ENCODE assay signal across 8 cellular contexts in genomic region chr18:21111351-21112139, GRCh38.
DNase-seq lines count a peak whose midpoint lies in the region; ATAC-seq and TF ChIP-seq lines count a peak whose summit lies in the region.

Gene ROCK1 (minus strand): TSS chr18:21111813. CDS start chr18:21110910, 903 bp downstream.

- DNase-seq in GM10266 (ENCODE audit: extremely low spot score): peak; percentile 96
- peak; percentile 90 for DNase-seq in NCI-H1092 treated with DMSO at 0.1 percent for 48 hours (lab: John Stamatoyannopoulos, UW)
- DNase-seq in globus pallidus (ENCODE audit: low spot score): peak; percentile 95
- DNase-seq in nucleus accumbens (lab: John Stamatoyannopoulos, UW): peak; percentile 64 to 98 (median 96)
- peak; percentile 88 for DNase-seq in superior temporal gyrus (ENCODE audit: extremely low spot score)

- no peak within 1 kb of the TSS for H3K4me3 Mint-ChIP-seq in activated naive CD4-positive, alpha-beta T cell treated with anti-CD3 and anti-CD28 coated beads, Interleukin-2, amount 50 U/mL, for 24 hours

- H3K27ac Mint-ChIP-seq in activated naive CD4-positive, alpha-beta T cell treated with anti-CD3 and anti-CD28 coated beads, Interleukin-2, amount 50 U/mL, for 24 hours: peak within 1 kb of the TSS; percentile 96

- H3K36me3 Mint-ChIP-seq in activated naive CD4-positive, alpha-beta T cell treated with anti-CD3 and anti-CD28 coated beads, Interleukin-2, amount 50 U/mL, for 24 hours: peaks cover 4% of the 10 kb centered on the region

- H3K4me1 Mint-ChIP-seq in activated naive CD4-positive, alpha-beta T cell treated with anti-CD3 and anti-CD28 coated beads, Interleukin-2, amount 50 U/mL, for 24 hours: peaks cover 6% of the 10 kb centered on the region

- no peak for TF ChIP-seq CTCF in GM10266 (IDR thresholded peaks at IDR 0.05; ENCODE audit: control insufficient read depth, insufficient read depth, low read depth, missing control alignments)

- H3K27me3 Mint-ChIP-seq in activated naive CD4-positive, alpha-beta T cell treated with anti-CD3 and anti-CD28 coated beads, Interleukin-2, amount 50 U/mL, for 24 hours: no peaks in the 10 kb centered on the region

- peak; percentile 93 for ATAC-seq in HG02623 (IDR thresholded peaks at IDR 0.05; ENCODE audit: unreplicated experiment)
- peak; percentile 93 for ATAC-seq in SK-N-SH treated with all-trans-retinoic acid at 6 μM for 48 hours

- no peaks in the 10 kb centered on the region for H3K9me3 Mint-ChIP-seq in activated naive CD4-positive, alpha-beta T cell treated with anti-CD3 and anti-CD28 coated beads, Interleukin-2, amount 50 U/mL, for 24 hours

TF ChIP-seq in SK-N-SH treated with all-trans-retinoic acid at 6 μM for 48 hours, 23 proteins besides CTCF, POLR2A, EP300 and RAD21:
- TF ChIP-seq ISL1 (CRISPR knock-in tag; IDR thresholded peaks at IDR 0.05): no peak
- TF ChIP-seq ZNF8 (CRISPR knock-in tag; IDR thresholded peaks at IDR 0.05): no peak
- TF ChIP-seq ESRRG (CRISPR knock-in tag; IDR thresholded peaks at IDR 0.05): no peak
- TF ChIP-seq OSR1 (CRISPR knock-in tag; IDR thresholded peaks at IDR 0.05): no peak
- TF ChIP-seq PATZ1 (CRISPR knock-in tag; IDR thresholded peaks at IDR 0.05; ENCODE audit: borderline replicate concordance): no peak
- no peak for TF ChIP-seq ZNF70 (CRISPR knock-in tag; IDR thresholded peaks at IDR 0.05)
- TF ChIP-seq, protein P1, sequence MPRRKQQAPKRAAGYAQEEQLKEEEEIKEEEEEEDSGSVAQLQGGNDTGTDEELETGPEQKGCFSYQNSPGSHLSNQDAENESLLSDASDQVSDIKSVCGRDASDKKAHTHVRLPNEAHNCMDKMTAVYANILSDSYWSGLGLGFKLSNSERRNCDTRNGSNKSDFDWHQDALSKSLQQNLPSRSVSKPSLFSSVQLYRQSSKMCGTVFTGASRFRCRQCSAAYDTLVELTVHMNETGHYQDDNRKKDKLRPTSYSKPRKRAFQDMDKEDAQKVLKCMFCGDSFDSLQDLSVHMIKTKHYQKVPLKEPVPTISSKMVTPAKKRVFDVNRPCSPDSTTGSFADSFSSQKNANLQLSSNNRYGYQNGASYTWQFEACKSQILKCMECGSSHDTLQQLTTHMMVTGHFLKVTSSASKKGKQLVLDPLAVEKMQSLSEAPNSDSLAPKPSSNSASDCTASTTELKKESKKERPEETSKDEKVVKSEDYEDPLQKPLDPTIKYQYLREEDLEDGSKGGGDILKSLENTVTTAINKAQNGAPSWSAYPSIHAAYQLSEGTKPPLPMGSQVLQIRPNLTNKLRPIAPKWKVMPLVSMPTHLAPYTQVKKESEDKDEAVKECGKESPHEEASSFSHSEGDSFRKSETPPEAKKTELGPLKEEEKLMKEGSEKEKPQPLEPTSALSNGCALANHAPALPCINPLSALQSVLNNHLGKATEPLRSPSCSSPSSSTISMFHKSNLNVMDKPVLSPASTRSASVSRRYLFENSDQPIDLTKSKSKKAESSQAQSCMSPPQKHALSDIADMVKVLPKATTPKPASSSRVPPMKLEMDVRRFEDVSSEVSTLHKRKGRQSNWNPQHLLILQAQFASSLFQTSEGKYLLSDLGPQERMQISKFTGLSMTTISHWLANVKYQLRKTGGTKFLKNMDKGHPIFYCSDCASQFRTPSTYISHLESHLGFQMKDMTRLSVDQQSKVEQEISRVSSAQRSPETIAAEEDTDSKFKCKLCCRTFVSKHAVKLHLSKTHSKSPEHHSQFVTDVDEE (CRISPR knock-in tag; IDR thresholded peaks at IDR 0.05): no peak
- no peak for TF ChIP-seq ZNF565 (CRISPR knock-in tag; conservative IDR thresholded peaks at IDR 0.05; ENCODE audit: low read depth)
- TF ChIP-seq GLIS3 (CRISPR knock-in tag; IDR thresholded peaks at IDR 0.05): no peak
- no peak for TF ChIP-seq TCF4 (CRISPR knock-in tag; IDR thresholded peaks at IDR 0.05; ENCODE audit: borderline replicate concordance)
- TF ChIP-seq RARB (CRISPR knock-in tag; IDR thresholded peaks at IDR 0.05): no peak
- no peak for TF ChIP-seq SNAI2 (CRISPR knock-in tag; IDR thresholded peaks at IDR 0.05)
- TF ChIP-seq POU6F1 (CRISPR knock-in tag; IDR thresholded peaks at IDR 0.05; ENCODE audit: borderline replicate concordance, low read depth): no peak
- no peak for TF ChIP-seq ZC3H10 (CRISPR knock-in tag; IDR thresholded peaks at IDR 0.05)
- TF ChIP-seq, protein P2, sequence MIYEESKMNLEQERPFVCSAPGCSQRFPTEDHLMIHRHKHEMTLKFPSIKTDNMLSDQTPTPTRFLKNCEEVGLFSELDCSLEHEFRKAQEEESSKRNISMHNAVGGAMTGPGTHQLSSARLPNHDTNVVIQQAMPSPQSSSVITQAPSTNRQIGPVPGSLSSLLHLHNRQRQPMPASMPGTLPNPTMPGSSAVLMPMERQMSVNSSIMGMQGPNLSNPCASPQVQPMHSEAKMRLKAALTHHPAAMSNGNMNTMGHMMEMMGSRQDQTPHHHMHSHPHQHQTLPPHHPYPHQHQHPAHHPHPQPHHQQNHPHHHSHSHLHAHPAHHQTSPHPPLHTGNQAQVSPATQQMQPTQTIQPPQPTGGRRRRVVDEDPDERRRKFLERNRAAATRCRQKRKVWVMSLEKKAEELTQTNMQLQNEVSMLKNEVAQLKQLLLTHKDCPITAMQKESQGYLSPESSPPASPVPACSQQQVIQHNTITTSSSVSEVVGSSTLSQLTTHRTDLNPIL (CRISPR knock-in tag; IDR thresholded peaks at IDR 0.05; ENCODE audit: low read depth): no peak

Comparison
In these comparisons a context has a peak if more than half of its experiments do, and no peak if none do; other contexts are left out.
1. Peak in every context shown above with its lines: DNase-seq and ATAC-seq.